In genomic region chr9:128818099-128818838, GRCh38 we compare ENCODE assay signal across 8 cellular contexts.
DNase-seq lines count a peak whose midpoint lies in the region; ATAC-seq lines count a peak whose summit lies in the region.

ENDOG (plus strand) TSS chr9:128818500; CDS start chr9:128818685, 185 bp downstream.

- no peak within 1 kb of the TSS for H3K27ac Mint-ChIP-seq in central memory CD8-positive, alpha-beta T cell (ENCODE audit: low read depth)

- DNase-seq in AG20443 (ENCODE audit: low spot score) (peak; percentile 100), NCI-H446 (lab: John Stamatoyannopoulos, UW) (peak; percentile 90 to 95), iris pigment epithelial cell (ENCODE audit: low read depth) (peak; percentile 94)
- peak; percentile 96 for DNase-seq in activated CD4-positive, CD25-positive, alpha-beta regulatory T cell treated with anti-CD3 and anti-CD28 coated beads, Interleukin-2, amount 50 U/mL, for 16 hours (ENCODE audit: low read depth, low spot score)
- peak; percentile 96 to 98 for DNase-seq in central memory CD8-positive, alpha-beta T cell (ENCODE audit: low spot score in 2 of 2)
- peak; percentile 93 to 98 for DNase-seq in stimulated activated CD4-positive, alpha-beta T cell treated with anti-CD3 and anti-CD28 coated beads, Interleukin-12 subunit alpha, Interleukin-12 subunit beta, amount 100 ng/mL, for 24 hours (ENCODE audit: low read depth in 2 of 2)

- H3K9me3 Mint-ChIP-seq in central memory CD8-positive, alpha-beta T cell, result no peaks in the 10 kb centered on the region

- ATAC-seq in GM19023 (IDR thresholded peaks at IDR 0.05; ENCODE audit: unreplicated experiment) (peak; percentile 87), HG03342 (IDR thresholded peaks at IDR 0.05; ENCODE audit: unreplicated experiment) (peak; percentile 87)
- ATAC-seq in central memory CD8-positive, alpha-beta T cell (replicated peaks; ENCODE audit: extremely low read depth, poor library complexity, severe bottlenecking), result peak; percentile 95

- no peaks in the 10 kb centered on the region for H3K27me3 Mint-ChIP-seq in central memory CD8-positive, alpha-beta T cell

- peaks cover 24% of the 10 kb centered on the region for H3K4me1 Mint-ChIP-seq in central memory CD8-positive, alpha-beta T cell

- H3K4me3 Mint-ChIP-seq in central memory CD8-positive, alpha-beta T cell, result peak within 1 kb of the TSS; percentile 81

- peaks cover 15% of the 10 kb centered on the region for H3K36me3 Mint-ChIP-seq in central memory CD8-positive, alpha-beta T cell (ENCODE audit: insufficient read depth)

Comparison
In these comparisons a context has a peak if more than half of its experiments do, and no peak if none do; other contexts are left out.
1. Peak in every context shown above with its lines: DNase-seq and ATAC-seq.